ENCODE assay signal across 8 cellular contexts in genomic region chr2:69386376-69386775, GRCh38. TPM values are rescaled to one million over a fixed set of nuclear protein-coding genes. Genes with fewer than 3 reads are reported as not detected.
A peak's percentile ranks its signal among the peaks of the same experiment; 100 is the strongest.
DNase-seq lines count a peak whose midpoint lies in the region; ATAC-seq and TF ChIP-seq lines count a peak whose summit lies in the region.

No MANE protein-coding gene starts in this region.

- TF ChIP-seq CTCF in thoracic aorta (IDR thresholded peaks at IDR 0.05) = no peak

- intact Hi-C loops in activated CD4-positive, alpha-beta memory T cell treated with anti-CD3 and anti-CD28 coated beads for 36 hours (cut with micrococcal nuclease) = loop anchor here (10.0 kb wide), 3 partner anchors 258 to 758 kb away; partner anchors contain the start of genes AAK1 and PCBP1

- peak overlapping the region; percentile 94 for H3K4me3 ChIP-seq in thoracic aorta

- H3K4me1 ChIP-seq in thoracic aorta (ENCODE audit: control insufficient read depth in 1 of 2, low read depth in 2 of 2) = peaks cover 9 to 46% of the 10 kb centered on the region in 2 donors

- peaks cover 7% of the 10 kb centered on the region for H3K36me3 Mint-ChIP-seq in activated CD4-positive, alpha-beta memory T cell treated with anti-CD3 and anti-CD28 coated beads for 36 hours
- H3K36me3 Mint-ChIP-seq in immature natural killer cell = peaks cover 0 to 4% (median 0%) of the 10 kb centered on the region in 3 donors

- POLR2A ChIA-PET in activated CD4-positive, alpha-beta memory T cell treated with anti-CD3 and anti-CD28 coated beads for 36 hours (lab: Charles Lee) = interaction anchor here (1.5 kb wide), 1 partner anchor 51 kb away, joined by 6 read pairs; the partner anchor contains the start of gene NFU1

- no peaks in the 10 kb centered on the region for H3K27me3 ChIP-seq in thoracic aorta (replicated peaks; ENCODE audit: insufficient read depth)

- peak overlapping the region; percentile 66 for H3K27ac Mint-ChIP-seq in activated CD4-positive, alpha-beta memory T cell treated with anti-CD3 and anti-CD28 coated beads for 36 hours
- peak overlapping the region; percentile 68 to 89 (median 87) for H3K27ac Mint-ChIP-seq in immature natural killer cell

- H3K4me1 Mint-ChIP-seq in activated CD4-positive, alpha-beta memory T cell treated with anti-CD3 and anti-CD28 coated beads for 36 hours (ENCODE audit: low read depth) = peaks cover 46% of the 10 kb centered on the region
- peaks cover 31 to 50% of the 10 kb centered on the region in 2 donors for H3K4me1 Mint-ChIP-seq in immature natural killer cell

- peak; percentile 23 for DNase-seq in ELR (ENCODE audit: low read depth)
- no peak for DNase-seq in activated CD4-positive, alpha-beta memory T cell treated with anti-CD3 and anti-CD28 coated beads for 36 hours
- no peak for DNase-seq in immature natural killer cell
- no peak for DNase-seq in thoracic aorta (ENCODE audit: low spot score)
- no peak for DNase-seq in NCI-H2196 treated with DMSO at 0.1 percent for 48 hours (lab: John Stamatoyannopoulos, UW; ENCODE audit: unreplicated experiment)
- DNase-seq in anterior cingulate cortex (lab: John Stamatoyannopoulos, UW) = no peak

- ATAC-seq in HG02588 (IDR thresholded peaks at IDR 0.05; ENCODE audit: unreplicated experiment) (peak; percentile 9), thoracic aorta (ENCODE audit: insufficient number of reproducible peaks, low FRiP score, low read depth) (no peak), HG02885 (IDR thresholded peaks at IDR 0.05; ENCODE audit: poor library complexity, unreplicated experiment) (no peak)

- no peaks in the 10 kb centered on the region for H3K9me3 Mint-ChIP-seq in activated CD4-positive, alpha-beta memory T cell treated with anti-CD3 and anti-CD28 coated beads for 36 hours
- H3K9me3 Mint-ChIP-seq in immature natural killer cell = no peaks in the 10 kb centered on the region

- no peaks in the 10 kb centered on the region for H3K27me3 Mint-ChIP-seq in activated CD4-positive, alpha-beta memory T cell treated with anti-CD3 and anti-CD28 coated beads for 36 hours
- H3K27me3 Mint-ChIP-seq in immature natural killer cell (ENCODE audit: low read depth in 3 of 3) = no peaks in the 10 kb centered on the region

- peak overlapping the region; percentile 84 to 88 for H3K27ac ChIP-seq in thoracic aorta

- H3K9me3 ChIP-seq in thoracic aorta = no peaks in the 10 kb centered on the region

- peak overlapping the region; percentile 85 for H3K4me3 Mint-ChIP-seq in activated CD4-positive, alpha-beta memory T cell treated with anti-CD3 and anti-CD28 coated beads for 36 hours
- peak overlapping the region; percentile 80 to 92 (median 91) for H3K4me3 Mint-ChIP-seq in immature natural killer cell

- CTCF ChIA-PET in activated CD4-positive, alpha-beta memory T cell treated with anti-CD3 and anti-CD28 coated beads for 36 hours (lab: Charles Lee) = interaction anchor here (0.6 to 1.4 kb wide), 3 partner anchors 11 to 993 kb away, joined by 3 to 13 read pairs (median 3); partner anchors contain the start of gene ANXA4

- H3K36me3 ChIP-seq in thoracic aorta = no peaks in the 10 kb centered on the region

RNA-seq across cellular contexts. Expression of gene GFPT1, which starts 0.7 kb away (rescaled TPM):
- total RNA-seq in activated CD4-positive, alpha-beta memory T cell treated with anti-CD3 and anti-CD28 coated beads for 36 hours = 10 to 100 TPM; 39.8 to 43.6 TPM
- polyA plus RNA-seq in immature natural killer cell = 10 to 100 TPM in 1 of 3 donors, 1 to 10 TPM in 2; 4.5 to 11.0 (median 5.5) TPM
- total RNA-seq in thoracic aorta = 10 to 100 TPM; 45.6 to 53.1 TPM

RNA-seq across cellular contexts. Expression of gene NFU1, which starts 50.9 kb away (rescaled TPM):
- 10 to 100 TPM; 37.8 to 44.5 TPM for total RNA-seq in activated CD4-positive, alpha-beta memory T cell treated with anti-CD3 and anti-CD28 coated beads for 36 hours
- 100 to 1,000 TPM in 2 of 3 donors, 10 to 100 TPM in 1; 67.2 to 130 (median 126) TPM for polyA plus RNA-seq in immature natural killer cell
- 10 to 100 TPM; 44.6 to 51.6 TPM for total RNA-seq in thoracic aorta
